Comparison of ENCODE assay signal across 8 cellular contexts in genomic region chr22:41092847-41093371, GRCh38. TPM values are rescaled to one million over a fixed set of nuclear protein-coding genes. Genes with fewer than 3 reads are reported as not detected.
DNase-seq lines count a peak whose midpoint lies in the region; ATAC-seq and TF ChIP-seq lines count a peak whose summit lies in the region.

No MANE protein-coding gene starts in this region.

- in situ Hi-C loops in GM23248 (cut with MboI), result no loop called here

- POLR2A ChIA-PET in CD4-positive, alpha-beta memory T cell (lab: Charles Lee; ENCODE audit: partially characterized antibody), result interaction anchor here (0.6 to 7.4 kb wide), 27 partner anchors 12 to 1049 kb away, joined by 3 to 211 read pairs (median 4); partner anchors contain the start of genes RANGAP1, RBX1, ST13 and TEF

- no peaks in the 10 kb centered on the region for H3K27me3 Mint-ChIP-seq in CD4-positive, alpha-beta memory T cell
- H3K27me3 Mint-ChIP-seq in brain, result peaks cover 9% of the 10 kb centered on the region

- H4K20me1 ChIP-seq in GM23248 (ENCODE audit: insufficient read depth) (peaks cover 40% of the 10 kb centered on the region; the same call in 1 of the 2 replicates), OCI-LY3 (ENCODE audit: insufficient read depth, low read length) (peaks cover 48% of the 10 kb centered on the region)

- H3K27me3 ChIP-seq in CD4-positive, alpha-beta memory T cell (ENCODE audit: insufficient read depth, low read length), result no peaks in the 10 kb centered on the region
- H3K27me3 ChIP-seq in GM23248 (replicated peaks; ENCODE audit: insufficient read depth) (no peaks in the 10 kb centered on the region), OCI-LY3 (ENCODE audit: low read depth, low read length) (no peaks in the 10 kb centered on the region)

- H3K4me3 Mint-ChIP-seq in CD4-positive, alpha-beta memory T cell, result peak overlapping the region; percentile 95 to 100 (median 98)
- H3K4me3 Mint-ChIP-seq in brain, result peak overlapping the region; percentile 95 to 99 (median 97)

- CTCF ChIA-PET in CD4-positive, alpha-beta memory T cell (lab: Charles Lee; ENCODE audit: partially characterized antibody), result interaction anchor here (1.2 to 2.4 kb wide), 5 partner anchors 13 to 170 kb away, joined by 3 to 8 read pairs (median 4); partner anchors contain the start of gene RBX1

- no peaks in the 10 kb centered on the region for H3K9me2 ChIP-seq in GM23248 (ENCODE audit: insufficient read depth)

- no peak for ATAC-seq in GM19397 (IDR thresholded peaks at IDR 0.05; ENCODE audit: unreplicated experiment)
- no peak for ATAC-seq in GM21529 (IDR thresholded peaks at IDR 0.05; ENCODE audit: unreplicated experiment)

- peaks cover 42% of the 10 kb centered on the region for H3K4me1 ChIP-seq in CD4-positive, alpha-beta memory T cell (ENCODE audit: insufficient read depth, low read length)
- H3K4me1 ChIP-seq in GM23248 (ENCODE audit: insufficient read depth) (peaks cover 19% of the 10 kb centered on the region), OCI-LY3 (ENCODE audit: low read length) (peaks cover 28% of the 10 kb centered on the region)

- peak overlapping the region; percentile 99 for H3K27ac ChIP-seq in CD4-positive, alpha-beta memory T cell (ENCODE audit: low read depth, low read length)
- H3K27ac ChIP-seq in GM23248, result peak overlapping the region; percentile 98
- peak overlapping the region; percentile 90 for H3K27ac ChIP-seq in OCI-LY3 (ENCODE audit: low read length)
- H3K27ac ChIP-seq in skin epidermis, result peak overlapping the region; percentile 100

- H3K4me2 ChIP-seq in GM23248 (ENCODE audit: unreplicated experiment), result peak overlapping the region; percentile 95
- peak overlapping the region; percentile 91 for H3K4me2 ChIP-seq in OCI-LY3 (ENCODE audit: low read length)

- peak in 1 of 5 donors; percentile 18 for DNase-seq in CD4-positive, alpha-beta memory T cell
- DNase-seq in GM23248 (peak; percentile 69), iPS-NIHi11 (ENCODE audit: low spot score) (peak; percentile 28)

- intact Hi-C loops in CD4-positive, alpha-beta memory T cell (cut with micrococcal nuclease), result loop anchor here (5.0 kb wide), 4 partner anchors 39 to 349 kb away; partner anchors contain the start of genes ST13, TEF and XPNPEP3

- H3K79me2 ChIP-seq in GM23248 (ENCODE audit: insufficient read depth) (peaks cover 56% of the 10 kb centered on the region), OCI-LY3 (ENCODE audit: low read length) (peaks cover 62% of the 10 kb centered on the region)

- peaks cover 0 to 2% (median 0%) of the 10 kb centered on the region in 8 donors for H3K9me3 Mint-ChIP-seq in CD4-positive, alpha-beta memory T cell
- H3K9me3 Mint-ChIP-seq in brain, result peaks cover 0 to 3% (median 0%) of the 10 kb centered on the region in 5 experiments

- H3K4me3 ChIP-seq in CD4-positive, alpha-beta memory T cell (ENCODE audit: low read length in 2 of 2), result peak overlapping the region; percentile 79 to 99
- H3K4me3 ChIP-seq in GM23248, result peak overlapping the region; percentile 92
- peak overlapping the region; percentile 80 for H3K4me3 ChIP-seq in OCI-LY3 (ENCODE audit: low read length)
- H3K4me3 ChIP-seq in skin epidermis, result peak overlapping the region; percentile 68 to 100 (median 87)

- no peaks in the 10 kb centered on the region for H3K36me3 ChIP-seq in CD4-positive, alpha-beta memory T cell (ENCODE audit: insufficient read depth, low read length)
- H3K36me3 ChIP-seq in GM23248 (ENCODE audit: low read depth), result no peaks in the 10 kb centered on the region
- peaks cover 22% of the 10 kb centered on the region for H3K36me3 ChIP-seq in OCI-LY3 (replicated peaks; ENCODE audit: low read depth, low read length)

- 1 to 2% methylated on average over 31 of the region's 31 CpGs for WGBS in GM23248 (ENCODE audit: low coverage in 1 of 2, low lambda C conversion rate in 2 of 2, missing lambda C conversion rate in 2 of 2), 2 experiments

- H3K9ac ChIP-seq in GM23248, result peak overlapping the region; percentile 99
- peak overlapping the region; percentile 90 for H3K9ac ChIP-seq in OCI-LY3 (ENCODE audit: low read length)

- peaks cover 27 to 58% (median 37%) of the 10 kb centered on the region in 4 donors for H3K4me1 Mint-ChIP-seq in CD4-positive, alpha-beta memory T cell
- H3K4me1 Mint-ChIP-seq in brain, result peaks cover 44% of the 10 kb centered on the region

- H3F3A ChIP-seq in GM23248 (ENCODE audit: insufficient read depth), result peaks cover 16% of the 10 kb centered on the region; the same call in 1 of the 2 replicates

- H2AFZ ChIP-seq in GM23248 (peak overlapping the region; percentile 56), OCI-LY3 (ENCODE audit: low read depth, low read length) (no peak overlapping the region)

- peak overlapping the region; percentile 91 to 98 (median 96) for H3K27ac Mint-ChIP-seq in CD4-positive, alpha-beta memory T cell
- H3K27ac Mint-ChIP-seq in brain, result peak overlapping the region; percentile 96 to 99 (median 98)

- TF ChIP-seq CTCF in OCI-LY3 (IDR thresholded peaks at IDR 0.05; ENCODE audit: low read depth, low read length) (no peak), brain (conservative IDR thresholded peaks at IDR 0.05) (peak in 1 of 2 experiments; percentile 31)

- no peaks in the 10 kb centered on the region for H3K9me3 ChIP-seq in CD4-positive, alpha-beta memory T cell (ENCODE audit: control insufficient read depth in 1 of 2, low read length in 2 of 2)
- no peaks in the 10 kb centered on the region for H3K9me3 ChIP-seq in GM23248 (ENCODE audit: low read depth)
- no peaks in the 10 kb centered on the region for H3K9me3 ChIP-seq in OCI-LY3 (ENCODE audit: insufficient read depth, low read length)

- H3K36me3 Mint-ChIP-seq in CD4-positive, alpha-beta memory T cell, result peaks cover 0 to 22% of the 10 kb centered on the region in 2 donors
- H3K36me3 Mint-ChIP-seq in brain, result peaks cover 31% of the 10 kb centered on the region

RNA-seq across cellular contexts. Expression of gene EP300, which starts 0.5 kb away (rescaled TPM):
- total RNA-seq in CD4-positive, alpha-beta memory T cell, result 100 to 1,000 TPM; 106 to 125 TPM
- polyA plus RNA-seq in CD4-positive, alpha-beta memory T cell, result 10 to 100 TPM in 1 of 2 donors, 1 to 10 TPM in 1; 3.5 to 27.4 TPM
- 18.8 and 23.4 TPM in 2 replicates for total RNA-seq in GM23248 (2014; rRNA removed; shearing (Covaris generic))
- polyA plus RNA-seq in GM23248 (2016; fragmentation: Nextera tagmentation; extraction: Ambion mirVana), result 11.4 and 11.6 TPM in 2 replicates
- 24.3 TPM for polyA plus RNA-seq in brain (ENCODE audit: insufficient read depth, low read depth, low replicate concordance)
